ENCODE assay signal across 11 cellular contexts in genomic region chr19:51738523-51738922, GRCh38. TPM values are rescaled to one million over a fixed set of nuclear protein-coding genes. Genes with fewer than 3 reads are reported as not detected.
"Had no signal": no experiment of that assay in that cellular context is flagged by ENCODE, and none has a peak within 500 bp of the region (broad histone marks: within the 10 kb centered on the region; RNA-seq: fewer than 3 reads in every experiment).

No MANE protein-coding gene starts in this region.

RNA-seq across cellular contexts. Expression of gene FPR1, which starts 13.2 kb away (rescaled TPM):
- total RNA-seq: naive thymus-derived CD8-positive, alpha-beta T cell; neural crest cell; osteocyte; progenitor cell of endocrine pancreas; pulmonary artery endothelial cell had no signal
- polyA plus RNA-seq: neural cell had no signal

RNA-seq across cellular contexts. Expression of gene HAS1, which starts 14.7 kb away (rescaled TPM):
- total RNA-seq: naive thymus-derived CD4-positive, alpha-beta T cell; naive thymus-derived CD8-positive, alpha-beta T cell; natural killer cell; natural killer cell treated with Interleukin-12 subunit alpha and Interleukin-12 subunit beta and Interleukin-15 and Interleukin-18, amount 100 ng/mL, for 72 hours; neural crest cell; osteocyte; progenitor cell of endocrine pancreas; pulmonary artery endothelial cell; renal cortical epithelial cell; right lobe of liver had no signal
- polyA plus RNA-seq: neural cell had no signal

RNA-seq across cellular contexts. Expression of gene FPR2, which starts 22.5 kb away (rescaled TPM):
- total RNA-seq: naive thymus-derived CD8-positive, alpha-beta T cell; neural crest cell; osteocyte; progenitor cell of endocrine pancreas; pulmonary artery endothelial cell had no signal
- polyA plus RNA-seq: naive thymus-derived CD4-positive, alpha-beta T cell; naive thymus-derived CD8-positive, alpha-beta T cell; neural cell had no signal

RNA-seq across cellular contexts. Expression of gene FPR3, which starts 56.4 kb away (rescaled TPM):
- total RNA-seq: natural killer cell treated with Interleukin-12 subunit alpha and Interleukin-12 subunit beta and Interleukin-15 and Interleukin-18, amount 100 ng/mL, for 72 hours; neural crest cell; osteocyte; progenitor cell of endocrine pancreas; pulmonary artery endothelial cell; renal cortical epithelial cell had no signal
- polyA plus RNA-seq: naive thymus-derived CD4-positive, alpha-beta T cell; naive thymus-derived CD8-positive, alpha-beta T cell; neural cell had no signal
